In the genomic region with DNA sequence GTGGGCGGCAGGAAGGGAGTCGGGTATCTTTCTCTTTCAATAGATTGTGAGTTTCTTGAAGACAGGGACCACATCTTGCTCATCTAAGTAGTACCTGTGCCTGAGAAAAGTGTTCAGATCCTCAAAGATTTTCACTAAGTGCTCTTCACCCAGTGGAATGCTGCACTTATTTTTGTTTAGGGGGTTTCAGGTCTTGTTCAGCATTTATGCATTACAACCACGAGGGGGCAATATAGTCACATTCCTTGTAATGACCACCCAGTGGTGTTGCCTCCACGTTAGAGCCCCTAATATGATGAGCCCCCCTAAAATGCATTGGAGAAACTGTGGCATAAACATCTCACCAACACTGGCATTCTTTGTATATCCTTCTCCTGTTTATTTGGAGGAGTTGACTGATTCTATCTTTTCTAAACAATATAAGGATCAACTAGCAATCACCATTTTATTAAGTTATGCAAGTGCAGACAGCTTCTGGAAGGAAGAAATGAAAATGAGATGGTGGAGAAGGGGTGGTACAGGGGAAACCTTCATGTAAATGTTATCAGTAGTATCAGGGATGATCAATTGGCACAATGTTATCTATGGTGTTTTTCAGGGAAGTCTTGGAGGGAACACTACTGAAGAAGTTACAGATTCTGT, we compare ENCODE assay signal across 8 cellular contexts. TPM values are rescaled to one million over a fixed set of nuclear protein-coding genes. Genes with fewer than 3 reads are reported as not detected.
DNase-seq lines count a peak whose midpoint lies in the region; ATAC-seq and TF ChIP-seq lines count a peak whose summit lies in the region.

No MANE protein-coding gene starts in this region.

- POLR2A ChIA-PET in activated CD8-positive, alpha-beta T cell treated with anti-CD3 and anti-CD28 coated beads, Interleukin-2, amount 10 ng/mL, durations not matched to agents 7 days and 5 days (lab: Charles Lee): no interaction called here

- CTCF ChIA-PET in activated CD8-positive, alpha-beta T cell treated with anti-CD3 and anti-CD28 coated beads, Interleukin-2, amount 10 ng/mL, durations not matched to agents 7 days and 5 days (lab: Charles Lee): interaction anchor here (0.9 to 1.9 kb wide), 2 partner anchors 78 to 112 kb away, joined by 3 to 4 read pairs; no protein-coding TSS in a partner anchor

- H3K9me3 ChIP-seq in MM.1S (replicated peaks; ENCODE audit: insufficient read depth, low read length) (no peaks in the 10 kb centered on the region), suprapubic skin (no peaks in the 10 kb centered on the region)

- H3K9me2 ChIP-seq in MM.1S (replicated peaks; ENCODE audit: insufficient read depth, low read length): no peaks in the 10 kb centered on the region

- H3K4me3 ChIP-seq in MM.1S (ENCODE audit: low read length) (no peak overlapping the region), suprapubic skin (no peak overlapping the region)

- no peak for ATAC-seq in activated CD8-positive, alpha-beta T cell treated with anti-CD3 and anti-CD28 coated beads, Interleukin-2, amount 10 ng/mL, durations not matched to agents 7 days and 5 days
- ATAC-seq in HG02884 (IDR thresholded peaks at IDR 0.05; ENCODE audit: unreplicated experiment): no peak

- H3K27ac ChIP-seq in MM.1S (ENCODE audit: low read length): no peak overlapping the region
- H3K27ac ChIP-seq in suprapubic skin: no peak overlapping the region

- H2AFZ ChIP-seq in MM.1S (ENCODE audit: low read length): no peak overlapping the region

- WGBS in suprapubic skin: 44% methylated on average over 4 of the region's 4 CpGs

- H3K36me3 Mint-ChIP-seq in activated CD8-positive, alpha-beta T cell treated with anti-CD3 and anti-CD28 coated beads, Interleukin-2, amount 10 ng/mL, durations not matched to agents 7 days and 5 days (ENCODE audit: low read depth): no peaks in the 10 kb centered on the region
- no peaks in the 10 kb centered on the region for H3K36me3 Mint-ChIP-seq in immature natural killer cell

- no peaks in the 10 kb centered on the region for H3F3A ChIP-seq in MM.1S (ENCODE audit: insufficient read depth, low read length)

- DNase-seq in NOMO-1 treated with DMSO at 0.1 percent for 48 hours (lab: John Stamatoyannopoulos, UW; ENCODE audit: unreplicated experiment) (peak; percentile 17), NOMO-1 treated with dmso at 0.1 percent for 144 hours (lab: John Stamatoyannopoulos, UW; ENCODE audit: unreplicated experiment) (no peak), MM.1S (peak; percentile 41), immature natural killer cell (peak in 2 of 3 donors; percentile 12 to 31), suprapubic skin (ENCODE audit: low spot score in 2 of 2) (no peak), activated T-cell treated with anti-CD3 and anti-CD28 coated beads for 4 hours (no peak)
- peak; percentile 33 for DNase-seq in activated CD8-positive, alpha-beta T cell treated with anti-CD3 and anti-CD28 coated beads, Interleukin-2, amount 10 ng/mL, durations not matched to agents 7 days and 5 days

- H3K4me2 ChIP-seq in MM.1S (ENCODE audit: low read depth, low read length): no peak overlapping the region

- H3K79me2 ChIP-seq in MM.1S (ENCODE audit: low read length): no peaks in the 10 kb centered on the region

- no peak overlapping the region for H3K9ac ChIP-seq in MM.1S (ENCODE audit: low read length)

- TF ChIP-seq EP300 in suprapubic skin (IDR thresholded peaks at IDR 0.05): no peak

- no peaks in the 10 kb centered on the region for H4K20me1 ChIP-seq in MM.1S (ENCODE audit: insufficient read depth, low read length)

- no peak overlapping the region for H3K4me3 Mint-ChIP-seq in activated CD8-positive, alpha-beta T cell treated with anti-CD3 and anti-CD28 coated beads, Interleukin-2, amount 10 ng/mL, durations not matched to agents 7 days and 5 days
- no peak overlapping the region for H3K4me3 Mint-ChIP-seq in immature natural killer cell

- peak; percentile 79 for TF ChIP-seq CTCF in MM.1S (IDR thresholded peaks at IDR 0.05; ENCODE audit: low read length)
- peak; percentile 47 to 51 for TF ChIP-seq CTCF in suprapubic skin (IDR thresholded peaks at IDR 0.05)

- no peak for TF ChIP-seq POLR2A in suprapubic skin (IDR thresholded peaks at IDR 0.05)

- no peaks in the 10 kb centered on the region for H3K9me3 Mint-ChIP-seq in activated CD8-positive, alpha-beta T cell treated with anti-CD3 and anti-CD28 coated beads, Interleukin-2, amount 10 ng/mL, durations not matched to agents 7 days and 5 days (ENCODE audit: insufficient read depth)
- H3K9me3 Mint-ChIP-seq in immature natural killer cell: no peaks in the 10 kb centered on the region

- 0 out of 2 replicates have a peak, but pooled peaks cover 7% of the 10 kb centered on the region for H3K27me3 ChIP-seq in MM.1S (replicated peaks; ENCODE audit: insufficient read depth, low read length)
- H3K27me3 ChIP-seq in suprapubic skin: no peaks in the 10 kb centered on the region

- H3K4me1 Mint-ChIP-seq in activated CD8-positive, alpha-beta T cell treated with anti-CD3 and anti-CD28 coated beads, Interleukin-2, amount 10 ng/mL, durations not matched to agents 7 days and 5 days (ENCODE audit: low read depth): peaks cover 14% of the 10 kb centered on the region
- H3K4me1 Mint-ChIP-seq in immature natural killer cell: peaks cover 9 to 15% of the 10 kb centered on the region in 2 donors

- no peak overlapping the region for H3K27ac Mint-ChIP-seq in activated CD8-positive, alpha-beta T cell treated with anti-CD3 and anti-CD28 coated beads, Interleukin-2, amount 10 ng/mL, durations not matched to agents 7 days and 5 days
- no peak overlapping the region for H3K27ac Mint-ChIP-seq in immature natural killer cell

- H3K36me3 ChIP-seq in MM.1S (replicated peaks; ENCODE audit: insufficient read depth, low read length): no peaks in the 10 kb centered on the region
- H3K36me3 ChIP-seq in suprapubic skin: no peaks in the 10 kb centered on the region

- H3K4me1 ChIP-seq in MM.1S (ENCODE audit: low read length) (peaks cover 20% of the 10 kb centered on the region), suprapubic skin (peaks cover 13% of the 10 kb centered on the region)

- H3K27me3 Mint-ChIP-seq in activated CD8-positive, alpha-beta T cell treated with anti-CD3 and anti-CD28 coated beads, Interleukin-2, amount 10 ng/mL, durations not matched to agents 7 days and 5 days (ENCODE audit: low read depth): peaks cover 31% of the 10 kb centered on the region
- peaks cover 9 to 30% (median 13%) of the 10 kb centered on the region in 3 donors for H3K27me3 Mint-ChIP-seq in immature natural killer cell (ENCODE audit: low read depth in 3 of 3)

RNA-seq across cellular contexts. Expression of gene PAPSS2, which starts 3.1 kb away (rescaled TPM):
- under 1 TPM in 1 of 2 experiments, not detected in 1; 0.08 TPM for total RNA-seq in activated CD8-positive, alpha-beta T cell treated with anti-CD3 and anti-CD28 coated beads, Interleukin-2, amount 10 ng/mL, durations not matched to agents 7 days and 5 days
- polyA plus RNA-seq in immature natural killer cell: under 1 TPM in 2 of 3 donors, not detected in 1; 0.11 to 0.14 TPM
- total RNA-seq in suprapubic skin: 1 to 10 TPM; 2.4 to 5.6 (median 3.4) TPM

Comparison
In these comparisons a context has a peak if more than half of its experiments do, and no peak if none do; other contexts are left out.
1. DNase-seq: peak in NOMO-1 treated with DMSO at 0.1 percent for 48 hours (single experiment), MM.1S (single experiment), activated CD8-positive, alpha-beta T cell treated with anti-CD3 and anti-CD28 coated beads, Interleukin-2, amount 10 ng/mL, durations not matched to agents 7 days and 5 days (single experiment) and immature natural killer cell (2 of 3); none in NOMO-1 treated with dmso at 0.1 percent for 144 hours (single experiment), suprapubic skin (0 of 2) and activated T-cell treated with anti-CD3 and anti-CD28 coated beads for 4 hours (single experiment).